In genomic region chr14:80955434-80955939, GRCh38 we compare ENCODE assay signal across 8 cellular contexts. TPM values are rescaled to one million over a fixed set of nuclear protein-coding genes. Genes with fewer than 3 reads are reported as not detected.
DNase-seq lines count a peak whose midpoint lies in the region; ATAC-seq, FAIRE-seq and TF ChIP-seq lines count a peak whose summit lies in the region.

Gene TSHR, plus strand, starts transcription at chr14:80955621. Its CDS starts 60 bp downstream, at chr14:80955681.

- no peak within 1 kb of the TSS for H3K18ac ChIP-seq in IMR-90 (ENCODE audit: low read depth, low read length)

- H2AFZ ChIP-seq in IMR-90 (replicated peaks; ENCODE audit: low read length, poor library complexity), result peak within 1 kb of the TSS; percentile 96
- H2AFZ ChIP-seq in K562 (ENCODE audit: low read depth, low read length), result peak within 1 kb of the TSS; percentile 93

- H2AK5ac ChIP-seq in IMR-90 (ENCODE audit: low read depth, low read length), result no peak within 1 kb of the TSS

- H3K23ac ChIP-seq in IMR-90 (ENCODE audit: low read depth, low read length), result no peak within 1 kb of the TSS; the same call in 1 of the 2 replicates

- H3K4me3 ChIP-seq in A673 (ENCODE audit: low read depth, low read length, poor library complexity, severe bottlenecking), result peak within 1 kb of the TSS; percentile 45
- peak within 1 kb of the TSS; percentile 72 for H3K4me3 ChIP-seq in IMR-90 (ENCODE audit: insufficient read depth, low read depth, low read length)
- peak within 1 kb of the TSS; percentile 51 for H3K4me3 ChIP-seq in K562
- H3K4me3 ChIP-seq in stomach smooth muscle (ENCODE audit: low read length in 2 of 2), result peak within 1 kb of the TSS; percentile 72 to 83

- TF ChIP-seq POLR2A in IMR-90 (IDR thresholded peaks at IDR 0.05; ENCODE audit: low read depth, low read length), result no peak
- TF ChIP-seq POLR2A in K562 (conservative IDR thresholded peaks at IDR 0.05), result no peak

- no peak within 1 kb of the TSS for H2BK120ac ChIP-seq in IMR-90 (ENCODE audit: low read depth, low read length)

- FAIRE-seq in K562 (lab: Jason Lieb, UNC), result no peak

- TF ChIP-seq CTCF in A673 (conservative IDR thresholded peaks at IDR 0.05; ENCODE audit: low read depth, low read length), result no peak
- no peak for TF ChIP-seq CTCF in IMR-90 (conservative IDR thresholded peaks at IDR 0.05; ENCODE audit: low read depth, low read length)
- TF ChIP-seq CTCF in K562 (IDR thresholded peaks at IDR 0.05 in 2 of 3, conservative IDR thresholded peaks at IDR 0.05 in 1 of 3; ENCODE audit: insufficient read depth in 2 of 3, low read depth in 1 of 3, low read length in 3 of 3), result no peak

- WGBS in IMR-90 (ENCODE audit: extremely low coverage in 2 of 2, insufficient read length in 1 of 2), 2 experiments, result no CpG with 5 or more reads among the region's 19 CpGs
- 27% methylated on average over 17 of the region's 19 CpGs for WGBS in K562 (ENCODE audit: insufficient coverage, low coverage, missing lambda C conversion rate)

- H4K5ac ChIP-seq in IMR-90 (ENCODE audit: low read depth, low read length), result no peak within 1 kb of the TSS

- TF ChIP-seq EP300 in K562 (IDR thresholded peaks at IDR 0.05; ENCODE audit: low read length), result no peak

- intact Hi-C loops in A673 (cut with micrococcal nuclease; ENCODE audit: unreplicated experiment), result loop anchor here (2.0 to 10.0 kb wide), 2 partner anchors 217 to 509 kb away; no protein-coding TSS in a partner anchor
- intact Hi-C loops in IMR-90 (cut with micrococcal nuclease), result no loop called here
- intact Hi-C loops in K562 (cut with micrococcal nuclease), result loop anchor here (2.0 to 10.0 kb wide), 3 partner anchors 107 to 509 kb away; no protein-coding TSS in a partner anchor

- dilution Hi-C loops in IMR-90 (cut with HindIII; ENCODE audit: low sequenced_read_pairs, unreplicated experiment), result no loop called here

- H3K36me3 ChIP-seq in A673 (ENCODE audit: insufficient read depth, low read length, poor library complexity, severe bottlenecking) (no peaks in the 10 kb centered on the region), IMR-90 (ENCODE audit: control insufficient read depth, insufficient read depth, low read length) (no peaks in the 10 kb centered on the region), K562 (ENCODE audit: control insufficient read depth, insufficient read depth, low read length) (no peaks in the 10 kb centered on the region), stomach smooth muscle (ENCODE audit: control insufficient read depth in 2 of 2, insufficient read depth in 2 of 2, low read length in 2 of 2) (no peaks in the 10 kb centered on the region)

- H3K27ac ChIP-seq in A673 (ENCODE audit: low read depth, low read length, poor library complexity, severe bottlenecking) (no peak within 1 kb of the TSS), IMR-90 (ENCODE audit: insufficient read depth, low read length) (no peak within 1 kb of the TSS), K562 (ENCODE audit: extremely low read depth, low read depth, low read length) (no peak within 1 kb of the TSS), stomach smooth muscle (ENCODE audit: low read length) (no peak within 1 kb of the TSS)

- in situ Hi-C loops in IMR-90 (cut with MboI; ENCODE audit: low sequenced_read_pairs), result no loop called here
- in situ Hi-C loops in K562 (cut with MboI), result loop anchor here (5.0 kb wide), 1 partner anchor 107 kb away; no protein-coding TSS in a partner anchor

- ATAC-seq in IMR-90 (ENCODE audit: low read depth) (peak; percentile 25), K562 (peak; percentile 45), HG02973 (IDR thresholded peaks at IDR 0.05; ENCODE audit: unreplicated experiment) (no peak), HG02588 (IDR thresholded peaks at IDR 0.05; ENCODE audit: unreplicated experiment) (no peak), GM21423 (IDR thresholded peaks at IDR 0.05; ENCODE audit: unreplicated experiment) (no peak)

- POLR2A ChIA-PET in A673 (lab: Charles Lee; ENCODE audit: low non-redundant PET) (no interaction called here), IMR-90 (lab: Charles Lee; ENCODE audit: unreplicated experiment) (no interaction called here), K562 (lab: Yijun Ruan, JAX) (interaction anchor here (1.2 kb wide), 1 partner anchor 9 kb away, joined by 5 read pairs; no protein-coding TSS in a partner anchor)

- no peaks in the 10 kb centered on the region for H3K4me1 ChIP-seq in A673 (ENCODE audit: insufficient read depth, low read length, poor library complexity, severe bottlenecking)
- H3K4me1 ChIP-seq in IMR-90 (ENCODE audit: control insufficient read depth, insufficient read depth, low read length), result no peaks in the 10 kb centered on the region
- peaks cover 0 to 9% of the 10 kb centered on the region in 2 experiments; a peak in 3 of 5 replicates for H3K4me1 ChIP-seq in K562 (replicated peaks in 1 of 2; ENCODE audit: control insufficient read depth in 2 of 2, insufficient read depth in 2 of 2, low read length in 2 of 2)
- no peaks in the 10 kb centered on the region for H3K4me1 ChIP-seq in stomach smooth muscle (ENCODE audit: control insufficient read depth, insufficient read depth, low read length)

- H3K27me3 ChIP-seq in A673 (replicated peaks; ENCODE audit: insufficient read depth, low read depth, low read length, poor library complexity) (peaks cover 69% of the 10 kb centered on the region), IMR-90 (ENCODE audit: control insufficient read depth, insufficient read depth, low read length) (peaks cover 23% of the 10 kb centered on the region), K562 (ENCODE audit: control insufficient read depth in 2 of 2, insufficient read depth in 2 of 2, low read length in 2 of 2) (peaks cover 0 to 5% of the 10 kb centered on the region in 2 experiments; a peak in 1 of 5 replicates), stomach smooth muscle (ENCODE audit: control insufficient read depth in 1 of 2, insufficient read depth in 2 of 2, low read length in 2 of 2) (peaks cover 0 to 5% of the 10 kb centered on the region in 2 donors)

- H4K8ac ChIP-seq in IMR-90 (ENCODE audit: low read depth in 2 of 2, low read length in 2 of 2), result no peak within 1 kb of the TSS

- H3K9me3 ChIP-seq in A673 (ENCODE audit: low read depth, low read length, poor library complexity, severe bottlenecking), result no peaks in the 10 kb centered on the region
- H3K9me3 ChIP-seq in IMR-90 (ENCODE audit: control insufficient read depth, insufficient read depth, low read length), result no peaks in the 10 kb centered on the region
- H3K9me3 ChIP-seq in K562 (replicated peaks; ENCODE audit: control insufficient read depth, insufficient read depth, low read depth, low read length), result no peaks in the 10 kb centered on the region
- no peaks in the 10 kb centered on the region for H3K9me3 ChIP-seq in stomach smooth muscle (ENCODE audit: control insufficient read depth in 2 of 2, low read length in 2 of 2)

- peak within 1 kb of the TSS; percentile 62 for H2AK9ac ChIP-seq in IMR-90 (replicated peaks; ENCODE audit: low read depth, low read length, poor library complexity)

- TF ChIP-seq RAD21 in IMR-90 (IDR thresholded peaks at IDR 0.05; ENCODE audit: low read length) (no peak), K562 (CRISPR knock-in tag; conservative IDR thresholded peaks at IDR 0.05 in 1 of 2, IDR thresholded peaks at IDR 0.05 in 1 of 2) (no peak)

- no peaks in the 10 kb centered on the region for H3K79me1 ChIP-seq in IMR-90 (ENCODE audit: low read depth in 1 of 2, low read length in 2 of 2)

- H3K9ac ChIP-seq in IMR-90 (ENCODE audit: low read depth, low read length) (no peak within 1 kb of the TSS), K562 (ENCODE audit: insufficient read depth in 1 of 2, low read depth in 2 of 2, low read length in 2 of 2) (peak within 1 kb of the TSS; percentile 34 to 91; a peak in 3 of 4 replicates), stomach smooth muscle (ENCODE audit: low read length in 2 of 2) (no peak within 1 kb of the TSS)

- no peak within 1 kb of the TSS for H2BK15ac ChIP-seq in IMR-90 (ENCODE audit: low read depth, low read length)

- H3K9me1 ChIP-seq in IMR-90 (ENCODE audit: insufficient read depth, low read length), result no peaks in the 10 kb centered on the region
- no peaks in the 10 kb centered on the region for H3K9me1 ChIP-seq in K562 (ENCODE audit: control insufficient read depth, insufficient read depth, low read length)

- H4K91ac ChIP-seq in IMR-90 (ENCODE audit: insufficient read depth, low read depth, low read length), result no peak within 1 kb of the TSS

- CTCF ChIA-PET in A673 (lab: Charles Lee) (interaction anchor here (1.3 kb wide), 1 partner anchor 32 kb away, joined by 6 read pairs; no protein-coding TSS in a partner anchor), IMR-90 (lab: Yijun Ruan, JAX) (interaction anchor here (0.7 to 3.5 kb wide), 5 partner anchors 9 to 215 kb away, joined by 3 to 17 read pairs (median 5); no protein-coding TSS in a partner anchor), K562 (lab: Yijun Ruan, JAX; ENCODE audit: low intra/inter-chr PET ratio) (interaction anchor here (1.2 to 1.8 kb wide), 2 partner anchors 32 to 215 kb away, joined by 5 to 11 read pairs; no protein-coding TSS in a partner anchor)

- H4K20me1 ChIP-seq in IMR-90 (ENCODE audit: insufficient read depth, low read length), result no peaks in the 10 kb centered on the region
- H4K20me1 ChIP-seq in K562 (replicated peaks; ENCODE audit: control insufficient read depth, insufficient read depth, low read length), result no peaks in the 10 kb centered on the region

- no peak within 1 kb of the TSS for H2BK5ac ChIP-seq in IMR-90 (ENCODE audit: low read depth, low read length, poor library complexity, severe bottlenecking)

- H2BK20ac ChIP-seq in IMR-90 (ENCODE audit: low read depth, low read length), result no peak within 1 kb of the TSS

- H3K4me2 ChIP-seq in IMR-90 (ENCODE audit: low read depth, low read length) (peak within 1 kb of the TSS; percentile 97), K562 (ENCODE audit: insufficient read depth, low read length) (peak within 1 kb of the TSS; percentile 75)

- H3K4ac ChIP-seq in IMR-90 (ENCODE audit: low read depth, low read length), result no peak within 1 kb of the TSS

- no peak within 1 kb of the TSS for H3K56ac ChIP-seq in IMR-90 (ENCODE audit: extremely low read depth, insufficient read depth, low read length)

- no TSS peak for BruUV-seq in A673 (replicated peaks; lab: Mats Ljungman, UMichigan)
- BruUV-seq in IMR-90 (replicated peaks; lab: Mats Ljungman, UMichigan), result no TSS peak
- no TSS peak for BruUV-seq in K562 (replicated peaks; lab: Mats Ljungman, UMichigan)

- no peak within 1 kb of the TSS for H3K14ac ChIP-seq in IMR-90 (replicated peaks; ENCODE audit: low read depth, low read length)

- DNase-seq in A673 (ENCODE audit: low spot score) (no peak), IMR-90 (no peak), K562 (ENCODE audit: extremely low read depth in 1 of 4, low spot score in 3 of 4) (peak in 2 of 4 experiments; percentile 4 to 8), left kidney (ENCODE audit: low read depth, low spot score) (peak; percentile 49)

- H3K79me2 ChIP-seq in K562 (ENCODE audit: control insufficient read depth, insufficient read depth, low read length), result no peaks in the 10 kb centered on the region

RNA-seq across cellular contexts. Expression of gene TSHR, which starts in this region (rescaled TPM):
- total RNA-seq in A673 (2021) (not detected in 2 replicates), IMR-90 (2012; rRNA removed) (not detected in 2 replicates), K562 (2014; rRNA removed) (not detected in 2 replicates), K562 (2014; rRNA removed; fragmentation: Illumina TruSeq; extraction: Trizol) (not detected in 2 replicates), K562 (2015; rRNA removed; fragmentation: Illumina TruSeq; extraction: Trizol) (not detected in 2 replicates), K562 (2021) (not detected in 2 replicates)
- polyA plus RNA-seq in IMR-90 (2012; rRNA removed) (not detected in 2 replicates), K562 (2011; rRNA removed) (not detected in 2 replicates), K562 (2014; fragmentation: Illumina TruSeq; extraction: Trizol) (not detected in 2 replicates), K562 (2014; fragmentation: Nextera tagmentation; extraction: Ambion mirVana) (under 1 TPM in 1 of 2 experiments, not detected in 1; 0.10 TPM), K562 (2014; rRNA removed) (0.01 TPM in 1 of 2 replicates, not detected in the other)
- not detected in 2 replicates for polyA plus RNA-seq in IMR-90 (2012; cell fraction: cytosol; rRNA removed)
- not detected in 2 replicates for polyA plus RNA-seq in IMR-90 (2012; cell fraction: nucleus; rRNA removed; ENCODE audit: low replicate concordance)
- total RNA-seq in K562 (2011; cell fraction: chromatin; rRNA removed; ENCODE audit: low replicate concordance), result not detected in 2 replicates
- not detected in 2 replicates for total RNA-seq in K562 (2011; cell fraction: nucleolus; rRNA removed)
- not detected in 2 replicates for total RNA-seq in K562 (2011; cell fraction: nucleoplasm; rRNA removed)
- not detected in 2 replicates for polyA plus RNA-seq in K562 (2011; cell fraction: cytosol; rRNA removed)
- polyA plus RNA-seq in K562 (2011; cell fraction: nucleus; rRNA removed), result 0.33 TPM in 1 of 2 replicates, not detected in the other
- polyA plus RNA-seq in K562 (2012), result 0.10 and 0.16 TPM in 2 replicates
- not detected in 2 replicates for polyA minus RNA-seq in K562 (2011; rRNA and poly(A)+ RNA removed)
- not detected in 2 replicates for polyA minus RNA-seq in K562 (2011; cell fraction: cytosol; rRNA and poly(A)+ RNA removed)
- not detected in 2 replicates for polyA minus RNA-seq in K562 (2011; cell fraction: nucleus; rRNA and poly(A)+ RNA removed)

Comparison
In these comparisons a context has a peak if more than half of its experiments do, and no peak if none do; other contexts are left out.
1. Peak in ATAC-seq, H3K4me3 ChIP-seq and H3K4me2 ChIP-seq in IMR-90; RNA of the gene not detected or under 1 TPM.
2. Peak in ATAC-seq, H3K4me3 ChIP-seq, H3K9ac ChIP-seq and H3K4me2 ChIP-seq in K562; RNA of the gene not detected or under 1 TPM.